Comparison of ENCODE assay signal across 1 cellular context in genomic region chr1:150192012-150192411, GRCh38.
TF ChIP-seq lines count a peak whose summit lies in the region.

No MANE protein-coding gene starts in this region.

TF ChIP-seq in HepG2, 621 proteins besides CTCF, POLR2A, EP300 and RAD21:
- TF ChIP-seq HNRNPL (IDR thresholded peaks at IDR 0.05; ENCODE audit: low read depth, low read length) (no peak), GRHL1 (CRISPR knock-in tag; conservative IDR thresholded peaks at IDR 0.05) (no peak), RELA (CRISPR knock-in tag; IDR thresholded peaks at IDR 0.05) (no peak), ZUFSP (CRISPR knock-in tag; IDR thresholded peaks at IDR 0.05; ENCODE audit: borderline replicate concordance) (no peak), ZNF18 (CRISPR knock-in tag; IDR thresholded peaks at IDR 0.05; ENCODE audit: insufficient replicate concordance) (no peak), ZMYM2 (CRISPR knock-in tag; IDR thresholded peaks at IDR 0.05) (no peak), ZNF672 (CRISPR knock-in tag; IDR thresholded peaks at IDR 0.05) (no peak), TEAD3 (CRISPR knock-in tag; optimal IDR thresholded peaks at IDR 0.05; ENCODE audit: borderline replicate concordance) (no peak), PHB2 (IDR thresholded peaks at IDR 0.05; ENCODE audit: partially characterized antibody) (no peak), TFDP2 (CRISPR knock-in tag; IDR thresholded peaks at IDR 0.05) (no peak), FOXK1 (CRISPR knock-in tag; IDR thresholded peaks at IDR 0.05; ENCODE audit: borderline replicate concordance, low read depth) (no peak), SRSF1 (optimal IDR thresholded peaks at IDR 0.05; ENCODE audit: low read depth, low read length) (no peak), ZNF180 (CRISPR knock-in tag; IDR thresholded peaks at IDR 0.05; ENCODE audit: borderline replicate concordance, low read depth) (no peak)
